8 cellular contexts compared by ENCODE assay signal in genomic region chr22:36775589-36775965, GRCh38. TPM values are rescaled to one million over a fixed set of nuclear protein-coding genes. Genes with fewer than 3 reads are reported as not detected.
A peak's percentile ranks its signal among the peaks of the same experiment; 100 is the strongest.
DNase-seq lines count a peak whose midpoint lies in the region; ATAC-seq lines count a peak whose summit lies in the region.

No MANE protein-coding gene starts in this region.

- H3K9ac ChIP-seq in BLaER1 treated with 17β-estradiol and CSF1 and Interleukin-3, amounts not matched to agents 10 nM and 100 nM = peak overlapping the region; percentile 71 to 81 (median 79)

- no peaks in the 10 kb centered on the region; a peak in 1 of 22 replicates for H4K20me1 ChIP-seq in BLaER1 treated with 17β-estradiol and CSF1 and Interleukin-3, amounts not matched to agents 10 nM and 100 nM

- peak overlapping the region; percentile 35 to 74 (median 59); a peak in 21 of 22 replicates for H3K27ac ChIP-seq in BLaER1 treated with 17β-estradiol and CSF1 and Interleukin-3, amounts not matched to agents 10 nM and 100 nM

- H3K4me3 ChIP-seq in BLaER1 treated with 17β-estradiol and CSF1 and Interleukin-3, amounts not matched to agents 10 nM and 100 nM = peak overlapping the region; percentile 58 to 78 (median 72)

- H3K4me2 ChIP-seq in BLaER1 treated with 17β-estradiol and CSF1 and Interleukin-3, amounts not matched to agents 10 nM and 100 nM = peak overlapping the region; percentile 77 to 97 (median 91)

- intact Hi-C loops in left ventricle myocardium superior (cut with micrococcal nuclease) = no loop called here

- H3K9me3 ChIP-seq in BLaER1 treated with 17β-estradiol and CSF1 and Interleukin-3, amounts not matched to agents 10 nM and 100 nM (replicated peaks in 1 of 11) = peaks cover 0 to 17% (median 9%) of the 10 kb centered on the region in 11 experiments; a peak in 6 of 22 replicates

- H3K27me3 ChIP-seq in BLaER1 treated with 17β-estradiol and CSF1 and Interleukin-3, amounts not matched to agents 10 nM and 100 nM = no peaks in the 10 kb centered on the region

- ATAC-seq in GM21723 (IDR thresholded peaks at IDR 0.05; ENCODE audit: unreplicated experiment) = peak; percentile 14
- ATAC-seq in activated naive CD4-positive, alpha-beta T cell treated with anti-CD3 and anti-CD28 coated beads, Interleukin-2, amount 50 U/mL, for 72 hours = no peak
- ATAC-seq in left ventricle myocardium superior = peak; percentile 6

- H3K36me3 ChIP-seq in BLaER1 treated with 17β-estradiol and CSF1 and Interleukin-3, amounts not matched to agents 10 nM and 100 nM = no peaks in the 10 kb centered on the region

- H3K27ac Mint-ChIP-seq in activated naive CD4-positive, alpha-beta T cell treated with anti-CD3 and anti-CD28 coated beads, Interleukin-2, amount 50 U/mL, for 72 hours = peak overlapping the region; percentile 87 to 92

- H3K36me3 Mint-ChIP-seq in activated naive CD4-positive, alpha-beta T cell treated with anti-CD3 and anti-CD28 coated beads, Interleukin-2, amount 50 U/mL, for 72 hours = peaks cover 5 to 15% of the 10 kb centered on the region in 2 donors

- peaks cover 0 to 9% of the 10 kb centered on the region in 2 donors for H3K9me3 Mint-ChIP-seq in activated naive CD4-positive, alpha-beta T cell treated with anti-CD3 and anti-CD28 coated beads, Interleukin-2, amount 50 U/mL, for 72 hours

- DNase-seq in NCI-H748 treated with DMSO at 0.1 percent for 48 hours (lab: John Stamatoyannopoulos, UW) (peak; percentile 7), left ventricle myocardium superior (peak; percentile 56), renal cortical epithelial cell (ENCODE audit: low read depth) (peak; percentile 11), HCEC 1CT (no peak), EL (no peak)
- DNase-seq in activated naive CD4-positive, alpha-beta T cell treated with anti-CD3 and anti-CD28 coated beads, Interleukin-2, amount 50 U/mL, for 72 hours (ENCODE audit: low spot score in 2 of 2) = peak; percentile 18 to 64

- H3K4me1 ChIP-seq in BLaER1 treated with 17β-estradiol and CSF1 and Interleukin-3, amounts not matched to agents 10 nM and 100 nM = peaks cover 33 to 57% (median 53%) of the 10 kb centered on the region in 10 experiments

RNA-seq across cellular contexts. Expression of gene IFT27, which starts 0.3 kb away (rescaled TPM):
- total RNA-seq in activated naive CD4-positive, alpha-beta T cell treated with anti-CD3 and anti-CD28 coated beads, Interleukin-2, amount 50 U/mL, for 72 hours = 10 to 100 TPM; 20.8 to 23.3 TPM
- total RNA-seq in left ventricle myocardium superior (29.3 TPM), renal cortical epithelial cell (10.3 and 12.2 TPM in 2 replicates)

RNA-seq across cellular contexts. Expression of gene PVALB, which starts 41.3 kb away (rescaled TPM):
- total RNA-seq in activated naive CD4-positive, alpha-beta T cell treated with anti-CD3 and anti-CD28 coated beads, Interleukin-2, amount 50 U/mL, for 72 hours = not detected
- total RNA-seq in left ventricle myocardium superior (not detected), renal cortical epithelial cell (not detected in 2 replicates)

Comparison
In these comparisons a context has a peak if more than half of its experiments do, and no peak if none do; other contexts are left out.
1. ATAC-seq: peak in GM21723 (single experiment) and left ventricle myocardium superior (single experiment); none in activated naive CD4-positive, alpha-beta T cell treated with anti-CD3 and anti-CD28 coated beads, Interleukin-2, amount 50 U/mL, for 72 hours (0 of 2).
2. DNase-seq: peak in NCI-H748 treated with DMSO at 0.1 percent for 48 hours (single experiment), activated naive CD4-positive, alpha-beta T cell treated with anti-CD3 and anti-CD28 coated beads, Interleukin-2, amount 50 U/mL, for 72 hours (2 of 2), left ventricle myocardium superior (single experiment) and renal cortical epithelial cell (single experiment); none in HCEC 1CT (single experiment) and EL (single experiment).